1 cellular context compared by ENCODE assay signal in the genomic region with DNA sequence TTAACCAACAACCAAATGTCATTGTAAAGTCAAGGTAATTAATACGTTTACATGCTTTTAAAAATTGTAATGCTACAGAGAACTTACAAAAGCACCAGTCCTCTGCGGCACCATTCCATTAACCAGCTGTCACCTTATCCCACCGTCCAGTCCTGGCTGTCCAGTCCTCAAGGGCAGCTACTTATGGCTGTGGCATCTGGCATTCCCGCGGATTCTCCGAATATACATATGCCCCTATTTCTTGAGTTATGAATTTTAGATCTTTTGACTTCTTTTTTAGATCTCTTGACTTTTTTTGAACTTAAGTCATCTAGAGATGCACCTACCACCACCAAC.
TF ChIP-seq lines count a peak whose summit lies in the region.

No MANE protein-coding gene starts in this region.

TF ChIP-seq in WTC11, 78 proteins besides CTCF, POLR2A, EP300 and RAD21 (continued from another document):
- TF ChIP-seq, protein P1, sequence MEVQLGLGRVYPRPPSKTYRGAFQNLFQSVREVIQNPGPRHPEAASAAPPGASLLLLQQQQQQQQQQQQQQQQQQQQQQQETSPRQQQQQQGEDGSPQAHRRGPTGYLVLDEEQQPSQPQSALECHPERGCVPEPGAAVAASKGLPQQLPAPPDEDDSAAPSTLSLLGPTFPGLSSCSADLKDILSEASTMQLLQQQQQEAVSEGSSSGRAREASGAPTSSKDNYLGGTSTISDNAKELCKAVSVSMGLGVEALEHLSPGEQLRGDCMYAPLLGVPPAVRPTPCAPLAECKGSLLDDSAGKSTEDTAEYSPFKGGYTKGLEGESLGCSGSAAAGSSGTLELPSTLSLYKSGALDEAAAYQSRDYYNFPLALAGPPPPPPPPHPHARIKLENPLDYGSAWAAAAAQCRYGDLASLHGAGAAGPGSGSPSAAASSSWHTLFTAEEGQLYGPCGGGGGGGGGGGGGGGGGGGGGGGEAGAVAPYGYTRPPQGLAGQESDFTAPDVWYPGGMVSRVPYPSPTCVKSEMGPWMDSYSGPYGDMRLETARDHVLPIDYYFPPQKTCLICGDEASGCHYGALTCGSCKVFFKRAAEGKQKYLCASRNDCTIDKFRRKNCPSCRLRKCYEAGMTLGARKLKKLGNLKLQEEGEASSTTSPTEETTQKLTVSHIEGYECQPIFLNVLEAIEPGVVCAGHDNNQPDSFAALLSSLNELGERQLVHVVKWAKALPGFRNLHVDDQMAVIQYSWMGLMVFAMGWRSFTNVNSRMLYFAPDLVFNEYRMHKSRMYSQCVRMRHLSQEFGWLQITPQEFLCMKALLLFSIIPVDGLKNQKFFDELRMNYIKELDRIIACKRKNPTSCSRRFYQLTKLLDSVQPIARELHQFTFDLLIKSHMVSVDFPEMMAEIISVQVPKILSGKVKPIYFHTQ (CRISPR knock-in tag; IDR thresholded peaks at IDR 0.05): no peak
